In genomic region chr5:133825631-133826289, GRCh38 we compare ENCODE assay signal across 10 cellular contexts.
A peak's percentile ranks its signal among the peaks of the same experiment; 100 is the strongest.
DNase-seq lines count a peak whose midpoint lies in the region; ATAC-seq and TF ChIP-seq lines count a peak whose summit lies in the region.
"Had no signal": no experiment of that assay in that cellular context is flagged by ENCODE, and none has a peak within 500 bp of the region (broad histone marks: within the 10 kb centered on the region; RNA-seq: fewer than 3 reads in every experiment).

No MANE protein-coding gene starts in this region.

- CTCF ChIA-PET in GM10248 (lab: Yijun Ruan, JAX) = interaction anchor here (0.9 kb wide), 1 partner anchor 32 kb away, joined by 3 read pairs; no protein-coding TSS in a partner anchor

- no peak overlapping the region for H3K4me3 ChIP-seq in left ventricle myocardium inferior
- H3K4me3 ChIP-seq in Jurkat, Clone E6-1 (ENCODE audit: low read length) = no peak overlapping the region

- no peaks in the 10 kb centered on the region for H3K36me3 ChIP-seq in left ventricle myocardium inferior

- H3K27ac Mint-ChIP-seq in activated naive CD8-positive, alpha-beta T cell treated with anti-CD3 and anti-CD28 coated beads, Interleukin-2, amount 10 ng/mL, durations not matched to agents 7 days and 5 days = peak overlapping the region; percentile 70
- peak overlapping the region; percentile 76 to 83 for H3K27ac Mint-ChIP-seq in stimulated activated naive CD8-positive, alpha-beta T cell treated with anti-CD3 and anti-CD28 coated beads, Interleukin-15, amount 100 ng/mL, for 72 hours

- peaks cover 35% of the 10 kb centered on the region for H3K4me1 Mint-ChIP-seq in activated naive CD8-positive, alpha-beta T cell treated with anti-CD3 and anti-CD28 coated beads, Interleukin-2, amount 10 ng/mL, durations not matched to agents 7 days and 5 days
- H3K4me1 Mint-ChIP-seq in stimulated activated naive CD8-positive, alpha-beta T cell treated with anti-CD3 and anti-CD28 coated beads, Interleukin-15, amount 100 ng/mL, for 72 hours = peaks cover 61% of the 10 kb centered on the region

- peak; percentile 30 for ATAC-seq in Right ventricle myocardium superior (ENCODE audit: poor library complexity)
- ATAC-seq in activated naive CD8-positive, alpha-beta T cell treated with anti-CD3 and anti-CD28 coated beads, Interleukin-2, amount 10 ng/mL, durations not matched to agents 7 days and 5 days (ENCODE audit: low read depth) = peak; percentile 89
- peak; percentile 72 for ATAC-seq in stimulated activated naive CD8-positive, alpha-beta T cell treated with anti-CD3 and anti-CD28 coated beads, Interleukin-15, amount 100 ng/mL, for 72 hours
- ATAC-seq in left lobe of liver = no peak

- intact Hi-C loops in Right ventricle myocardium superior (cut with DNase I) = no loop called here
- intact Hi-C loops in left ventricle myocardium inferior (cut with micrococcal nuclease) = no loop called here

- H3K27ac ChIP-seq in left ventricle myocardium inferior (replicated peaks) = no peak overlapping the region

- TF ChIP-seq CTCF in left ventricle myocardium inferior (IDR thresholded peaks at IDR 0.05; ENCODE audit: borderline replicate concordance) (no peak), GM10248 (IDR thresholded peaks at IDR 0.05; ENCODE audit: control extremely low read depth, extremely low read depth, low read depth, missing control alignments) (no peak)

- peak overlapping the region; percentile 41 for H3K4me3 Mint-ChIP-seq in activated naive CD8-positive, alpha-beta T cell treated with anti-CD3 and anti-CD28 coated beads, Interleukin-2, amount 10 ng/mL, durations not matched to agents 7 days and 5 days
- H3K4me3 Mint-ChIP-seq in stimulated activated naive CD8-positive, alpha-beta T cell treated with anti-CD3 and anti-CD28 coated beads, Interleukin-15, amount 100 ng/mL, for 72 hours = peak overlapping the region; percentile 17 to 27

- H3K27me3 ChIP-seq in left ventricle myocardium inferior (ENCODE audit: low read depth) = peaks cover 17% of the 10 kb centered on the region

- H3K36me3 Mint-ChIP-seq in activated naive CD8-positive, alpha-beta T cell treated with anti-CD3 and anti-CD28 coated beads, Interleukin-2, amount 10 ng/mL, durations not matched to agents 7 days and 5 days = no peaks in the 10 kb centered on the region

- peaks cover 22% of the 10 kb centered on the region for H3K4me1 ChIP-seq in left ventricle myocardium inferior

- H3K27me3 Mint-ChIP-seq in activated naive CD8-positive, alpha-beta T cell treated with anti-CD3 and anti-CD28 coated beads, Interleukin-2, amount 10 ng/mL, durations not matched to agents 7 days and 5 days = peaks cover 1% of the 10 kb centered on the region
- no peaks in the 10 kb centered on the region for H3K27me3 Mint-ChIP-seq in stimulated activated naive CD8-positive, alpha-beta T cell treated with anti-CD3 and anti-CD28 coated beads, Interleukin-15, amount 100 ng/mL, for 72 hours

- DNase-seq in Right ventricle myocardium superior = no peak
- no peak for DNase-seq in left ventricle myocardium inferior
- peak; percentile 71 for DNase-seq in Jurkat, Clone E6-1 (ENCODE audit: low read depth, low spot score)
- peak; percentile 63 for DNase-seq in activated naive CD8-positive, alpha-beta T cell treated with anti-CD3 and anti-CD28 coated beads, Interleukin-2, amount 10 ng/mL, durations not matched to agents 7 days and 5 days
- peak; percentile 31 to 43 for DNase-seq in stimulated activated naive CD8-positive, alpha-beta T cell treated with anti-CD3 and anti-CD28 coated beads, Interleukin-15, amount 100 ng/mL, for 72 hours
- DNase-seq in left lobe of liver (ENCODE audit: low spot score) = no peak
- no peak for DNase-seq in Kasumi-1 (lab: John Stamatoyannopoulos, UW)
- no peak for DNase-seq in GM10248 (ENCODE audit: extremely low spot score)
- DNase-seq: foreskin melanocyte, trophoblast cell had no signal

- peaks cover 3% of the 10 kb centered on the region for H3K9me3 ChIP-seq in left ventricle myocardium inferior (replicated peaks)

- no peaks in the 10 kb centered on the region for H3K9me3 Mint-ChIP-seq in activated naive CD8-positive, alpha-beta T cell treated with anti-CD3 and anti-CD28 coated beads, Interleukin-2, amount 10 ng/mL, durations not matched to agents 7 days and 5 days
- no peaks in the 10 kb centered on the region for H3K9me3 Mint-ChIP-seq in stimulated activated naive CD8-positive, alpha-beta T cell treated with anti-CD3 and anti-CD28 coated beads, Interleukin-15, amount 100 ng/mL, for 72 hours

- POLR2A ChIA-PET in activated naive CD8-positive, alpha-beta T cell treated with anti-CD3 and anti-CD28 coated beads, Interleukin-2, amount 10 ng/mL, durations not matched to agents 7 days and 5 days (lab: Charles Lee) = no interaction called here
- POLR2A ChIA-PET in GM10248 (lab: Yijun Ruan, JAX) = no interaction called here

Comparison
In these comparisons a context has a peak if more than half of its experiments do, and no peak if none do; other contexts are left out.
1. DNase-seq: peak in Jurkat, Clone E6-1 (single experiment), activated naive CD8-positive, alpha-beta T cell treated with anti-CD3 and anti-CD28 coated beads, Interleukin-2, amount 10 ng/mL, durations not matched to agents 7 days and 5 days (single experiment) and stimulated activated naive CD8-positive, alpha-beta T cell treated with anti-CD3 and anti-CD28 coated beads, Interleukin-15, amount 100 ng/mL, for 72 hours (2 of 2); none in Right ventricle myocardium superior (single experiment), left ventricle myocardium inferior (single experiment), left lobe of liver (single experiment), Kasumi-1 (0 of 2) and GM10248 (single experiment).